Comparison of ENCODE assay signal across 15 cellular contexts in genomic region chr18:69596345-69596744, GRCh38.
"Had no signal": no experiment of that assay in that cellular context is flagged by ENCODE, and none has a peak within 500 bp of the region (broad histone marks: within the 10 kb centered on the region; RNA-seq: fewer than 3 reads in every experiment).

No MANE protein-coding gene starts in this region.

- DNase-seq: dorsolateral prefrontal cortex; effector CD4-positive, alpha-beta T cell; head of caudate nucleus; left ventricle myocardium superior; lower lobe of right lung; naive thymus-derived CD8-positive, alpha-beta T cell; nephron progenitor cell; nucleus accumbens; sigmoid colon; stimulated activated CD4-positive, alpha-beta T cell treated with anti-CD3 and anti-CD28 coated beads, Interleukin-2, amount 100 ng/mL, for 24 hours; stimulated activated CD4-positive, alpha-beta T cell treated with anti-CD3 and anti-CD28 coated beads, Interleukin-4, amount 100 ng/mL, for 24 hours; stimulated activated naive CD4-positive, alpha-beta T cell treated with Interleukin-2 at 50 U/mL for 16 hours; stomach; thyroid gland; trophoblast cell had no signal
